ENCODE assay signal across 1 cellular context in genomic region chr7:77735457-77735856, GRCh38.
TF ChIP-seq lines count a peak whose summit lies in the region.

No MANE protein-coding gene starts in this region.

TF ChIP-seq in endothelial cell of umbilical vein, 7 proteins besides CTCF, POLR2A, EP300 and RAD21:
- no peak for TF ChIP-seq EZH2 (IDR thresholded peaks at IDR 0.05; ENCODE audit: borderline replicate concordance, low read depth, low read length, severe bottlenecking)
- TF ChIP-seq JUN (IDR thresholded peaks at IDR 0.05; ENCODE audit: borderline replicate concordance, insufficient read depth, insufficient read length, low read depth), result no peak
- TF ChIP-seq MYC (IDR thresholded peaks at IDR 0.05; ENCODE audit: low read depth, low read length), result no peak
- no peak for TF ChIP-seq FOS (IDR thresholded peaks at IDR 0.05; ENCODE audit: borderline replicate concordance, insufficient read depth, low read length)
- no peak for TF ChIP-seq GATA2 (IDR thresholded peaks at IDR 0.05; ENCODE audit: insufficient read depth, insufficient read length, low read depth, low read length)
- TF ChIP-seq MAX (IDR thresholded peaks at IDR 0.05; ENCODE audit: insufficient read depth, insufficient read length), result no peak
